8 cellular contexts compared by ENCODE assay signal in the genomic region with DNA sequence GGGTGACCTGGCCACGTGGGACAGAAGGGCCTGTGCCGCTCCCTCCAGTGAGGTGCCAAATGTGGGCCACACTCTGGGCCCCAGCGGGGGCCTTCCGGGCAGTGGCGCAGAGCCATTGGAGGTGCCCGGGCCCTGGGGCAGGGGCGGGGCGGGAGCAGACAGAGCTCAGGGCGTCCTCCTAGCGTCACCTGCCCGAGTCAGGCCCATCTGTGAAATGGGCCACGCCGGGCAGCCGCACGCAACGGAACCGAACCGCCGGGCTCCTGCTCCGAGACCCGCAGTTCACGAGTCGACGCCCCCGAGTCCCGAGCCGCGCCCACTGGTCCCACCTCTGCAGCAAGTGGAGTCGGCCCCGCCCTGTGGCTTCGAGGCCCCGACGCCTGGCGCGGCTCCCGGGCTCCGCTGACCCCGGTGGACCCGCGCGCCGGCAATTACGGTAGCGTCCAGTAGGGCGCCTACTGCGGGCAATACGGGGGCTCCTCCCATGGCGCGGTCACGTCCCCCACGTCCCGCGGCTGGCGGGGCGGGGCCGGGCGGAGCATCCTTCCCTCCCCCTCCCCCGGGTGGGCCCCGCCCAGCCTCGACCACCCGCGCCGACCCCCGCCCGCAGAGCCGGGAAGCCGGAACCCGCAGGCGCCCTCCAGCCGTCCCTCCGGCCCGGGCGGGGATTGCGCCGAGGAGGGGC. TPM values are rescaled to one million over a fixed set of nuclear protein-coding genes. Genes with fewer than 3 reads are reported as not detected.
DNase-seq lines count a peak whose midpoint lies in the region; ATAC-seq and TF ChIP-seq lines count a peak whose summit lies in the region.

No MANE protein-coding gene starts in this region.

- in situ Hi-C loops in KBM-7 (cut with MboI; ENCODE audit: low pct_unique_long_range_greater_than_20kb, low sequenced_read_pairs) = no loop called here

- no peaks in the 10 kb centered on the region for H3K27me3 ChIP-seq in BJ (ENCODE audit: control insufficient read depth, insufficient read depth, low read length)
- no peaks in the 10 kb centered on the region for H3K27me3 ChIP-seq in stomach smooth muscle (ENCODE audit: control insufficient read depth in 1 of 2, insufficient read depth in 2 of 2, low read length in 2 of 2)

- H3K9me3 Mint-ChIP-seq in activated CD4-positive, alpha-beta memory T cell treated with anti-CD3 and anti-CD28 coated beads, Interleukin-2, amount 10 ng/mL, durations not matched to agents 7 days and 5 days = no peaks in the 10 kb centered on the region
- H3K9me3 Mint-ChIP-seq in endothelial cell (ENCODE audit: unreplicated experiment) (no peaks in the 10 kb centered on the region), memory B cell (no peaks in the 10 kb centered on the region)

- DNase-seq in BJ (ENCODE audit: low read depth) (no peak), KBM-7 (peak; percentile 76), endothelial cell (ENCODE audit: low spot score) (peak; percentile 86), memory B cell (ENCODE audit: low spot score in 2 of 2) (peak; percentile 47 to 57), cortex of kidney (lab: John Stamatoyannopoulos, UW) (no peak)
- peak; percentile 76 for DNase-seq in activated CD4-positive, alpha-beta memory T cell treated with anti-CD3 and anti-CD28 coated beads, Interleukin-2, amount 10 ng/mL, durations not matched to agents 7 days and 5 days

- H3K27ac Mint-ChIP-seq in activated CD4-positive, alpha-beta memory T cell treated with anti-CD3 and anti-CD28 coated beads, Interleukin-2, amount 10 ng/mL, durations not matched to agents 7 days and 5 days = no peak overlapping the region
- no peak overlapping the region for H3K27ac Mint-ChIP-seq in endothelial cell (ENCODE audit: unreplicated experiment)
- no peak overlapping the region for H3K27ac Mint-ChIP-seq in memory B cell

- peak overlapping the region; percentile 67 for H3K27ac ChIP-seq in stomach smooth muscle (ENCODE audit: low read length)

- CTCF ChIA-PET in BJ (lab: Yijun Ruan, JAX) = interaction anchor here (0.7 to 2.4 kb wide), 7 partner anchors 11 to 200 kb away, joined by 3 to 13 read pairs (median 4); no protein-coding TSS in a partner anchor
- CTCF ChIA-PET in activated CD4-positive, alpha-beta memory T cell treated with anti-CD3 and anti-CD28 coated beads, Interleukin-2, amount 10 ng/mL, durations not matched to agents 7 days and 5 days (lab: Charles Lee) = no interaction called here

- H3K36me3 ChIP-seq in BJ (ENCODE audit: control insufficient read depth, insufficient read depth, low read length) (peaks cover 22% of the 10 kb centered on the region), stomach smooth muscle (ENCODE audit: control insufficient read depth in 2 of 2, insufficient read depth in 2 of 2, low read length in 2 of 2) (no peaks in the 10 kb centered on the region)

- no peaks in the 10 kb centered on the region for H3K9me3 ChIP-seq in stomach smooth muscle (ENCODE audit: control insufficient read depth in 2 of 2, low read length in 2 of 2)

- H3K4me1 ChIP-seq in stomach smooth muscle (ENCODE audit: control insufficient read depth, insufficient read depth, low read length) = peaks cover 51% of the 10 kb centered on the region

- peaks cover 12% of the 10 kb centered on the region for H3K36me3 Mint-ChIP-seq in activated CD4-positive, alpha-beta memory T cell treated with anti-CD3 and anti-CD28 coated beads, Interleukin-2, amount 10 ng/mL, durations not matched to agents 7 days and 5 days (ENCODE audit: low read depth)
- H3K36me3 Mint-ChIP-seq in endothelial cell (ENCODE audit: low read depth, unreplicated experiment) (no peaks in the 10 kb centered on the region), memory B cell (no peaks in the 10 kb centered on the region)

- H3K27me3 Mint-ChIP-seq in activated CD4-positive, alpha-beta memory T cell treated with anti-CD3 and anti-CD28 coated beads, Interleukin-2, amount 10 ng/mL, durations not matched to agents 7 days and 5 days = no peaks in the 10 kb centered on the region
- H3K27me3 Mint-ChIP-seq in endothelial cell (ENCODE audit: unreplicated experiment) = peaks cover 2% of the 10 kb centered on the region
- H3K27me3 Mint-ChIP-seq in memory B cell = no peaks in the 10 kb centered on the region

- H3K4me3 Mint-ChIP-seq in activated CD4-positive, alpha-beta memory T cell treated with anti-CD3 and anti-CD28 coated beads, Interleukin-2, amount 10 ng/mL, durations not matched to agents 7 days and 5 days = peak overlapping the region; percentile 91
- H3K4me3 Mint-ChIP-seq in endothelial cell (ENCODE audit: unreplicated experiment) (no peak overlapping the region), memory B cell (peak overlapping the region; percentile 82)

- peak overlapping the region; percentile 13 to 57 for H3K9ac ChIP-seq in stomach smooth muscle (ENCODE audit: low read length in 2 of 2)

- ATAC-seq in GM19397 (IDR thresholded peaks at IDR 0.05; ENCODE audit: unreplicated experiment) (peak; percentile 29), memory B cell (ENCODE audit: low read depth) (peak; percentile 31)

- TF ChIP-seq CTCF in BJ (IDR thresholded peaks at IDR 0.05; ENCODE audit: insufficient read depth, low read depth, low read length) (peak; percentile 49), endothelial cell (IDR thresholded peaks at IDR 0.05; ENCODE audit: unreplicated experiment) (peak; percentile 69)

- H3K4me3 ChIP-seq in BJ (ENCODE audit: low read depth, low read length) (peak overlapping the region; percentile 98), stomach smooth muscle (ENCODE audit: low read length in 2 of 2) (peak overlapping the region; percentile 53 to 72)

- peaks cover 32% of the 10 kb centered on the region for H3K4me1 Mint-ChIP-seq in activated CD4-positive, alpha-beta memory T cell treated with anti-CD3 and anti-CD28 coated beads, Interleukin-2, amount 10 ng/mL, durations not matched to agents 7 days and 5 days
- H3K4me1 Mint-ChIP-seq in endothelial cell (ENCODE audit: unreplicated experiment) (peaks cover 5% of the 10 kb centered on the region), memory B cell (peaks cover 14% of the 10 kb centered on the region)

- POLR2A ChIA-PET in BJ (lab: Charles Lee) = no interaction called here
- POLR2A ChIA-PET in activated CD4-positive, alpha-beta memory T cell treated with anti-CD3 and anti-CD28 coated beads, Interleukin-2, amount 10 ng/mL, durations not matched to agents 7 days and 5 days (lab: Charles Lee) = interaction anchor here (0.8 to 2.9 kb wide), 7 partner anchors 8 to 133 kb away, joined by 3 to 27 read pairs (median 18); partner anchors contain the start of genes CCDC57 and FASN

RNA-seq across cellular contexts. Expression of gene SLC16A3, which starts 1.9 kb away (rescaled TPM):
- 152 and 338 TPM in 2 replicates for polyA plus RNA-seq in BJ (2011; rRNA removed)
- polyA minus RNA-seq in BJ (2011; rRNA and poly(A)+ RNA removed) = 101 and 154 TPM in 2 replicates
- 100 to 1,000 TPM; 206 to 210 TPM for total RNA-seq in activated CD4-positive, alpha-beta memory T cell treated with anti-CD3 and anti-CD28 coated beads, Interleukin-2, amount 10 ng/mL, durations not matched to agents 7 days and 5 days
- total RNA-seq in endothelial cell (ENCODE audit: unreplicated experiment) = 76.2 TPM

RNA-seq across cellular contexts. Expression of gene CCDC57, which starts 18.1 kb away (rescaled TPM):
- 11.6 and 15.4 TPM in 2 replicates for polyA plus RNA-seq in BJ (2011; rRNA removed)
- polyA minus RNA-seq in BJ (2011; rRNA and poly(A)+ RNA removed) = 7.9 and 11.7 TPM in 2 replicates
- 10 to 100 TPM; 49.8 to 54.9 TPM for total RNA-seq in activated CD4-positive, alpha-beta memory T cell treated with anti-CD3 and anti-CD28 coated beads, Interleukin-2, amount 10 ng/mL, durations not matched to agents 7 days and 5 days
- total RNA-seq in endothelial cell (ENCODE audit: unreplicated experiment) = 37.2 TPM

RNA-seq across cellular contexts. Expression of gene CSNK1D, which starts 42.7 kb away (rescaled TPM):
- 57.6 and 118 TPM in 2 replicates for polyA plus RNA-seq in BJ (2011; rRNA removed)
- 68.4 and 76.6 TPM in 2 replicates for polyA minus RNA-seq in BJ (2011; rRNA and poly(A)+ RNA removed)
- total RNA-seq in activated CD4-positive, alpha-beta memory T cell treated with anti-CD3 and anti-CD28 coated beads, Interleukin-2, amount 10 ng/mL, durations not matched to agents 7 days and 5 days = 100 to 1,000 TPM; 116 TPM
- 149 TPM for total RNA-seq in endothelial cell (ENCODE audit: unreplicated experiment)

Comparison
In these comparisons a context has a peak if more than half of its experiments do, and no peak if none do; other contexts are left out.
1. DNase-seq: peak in KBM-7 (single experiment), activated CD4-positive, alpha-beta memory T cell treated with anti-CD3 and anti-CD28 coated beads, Interleukin-2, amount 10 ng/mL, durations not matched to agents 7 days and 5 days (single experiment), endothelial cell (single experiment) and memory B cell (2 of 2); none in BJ (single experiment) and cortex of kidney (single experiment).